Comparison of ENCODE assay signal across 13 cellular contexts in the genomic region with DNA sequence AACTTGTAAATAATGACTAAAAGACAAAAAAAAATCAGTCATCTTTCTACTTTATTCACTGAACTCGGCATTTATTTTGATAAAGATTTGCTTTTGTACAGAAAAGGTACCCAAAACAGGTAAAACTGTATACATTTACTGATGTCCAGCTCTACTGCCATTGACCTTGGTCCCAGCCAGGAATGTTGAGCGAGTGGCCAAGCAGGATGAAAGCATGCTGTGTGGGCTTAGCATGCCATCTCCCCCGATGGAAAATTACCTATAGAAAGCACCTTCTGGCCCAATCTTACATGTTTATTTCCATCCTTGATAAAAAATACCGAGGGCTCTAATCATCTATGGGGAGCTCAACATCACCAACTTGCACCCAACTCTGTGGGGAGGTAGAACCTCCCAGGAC. TPM values are rescaled to one million over a fixed set of nuclear protein-coding genes. Genes with fewer than 3 reads are reported as not detected.
A peak's percentile ranks its signal among the peaks of the same experiment; 100 is the strongest.
DNase-seq lines count a peak whose midpoint lies in the region; ATAC-seq and TF ChIP-seq lines count a peak whose summit lies in the region.
"Had no signal": no experiment of that assay in that cellular context is flagged by ENCODE, and none has a peak within 500 bp of the region (broad histone marks: within the 10 kb centered on the region; RNA-seq: fewer than 3 reads in every experiment).

No MANE protein-coding gene starts in this region.

- no peak overlapping the region for H4K5ac ChIP-seq in mesendoderm (ENCODE audit: low read length)

- H2BK5ac ChIP-seq in mesendoderm (ENCODE audit: low read length), result no peak overlapping the region

- no peaks in the 10 kb centered on the region for H3K9me2 ChIP-seq in Loucy (replicated peaks; ENCODE audit: low read depth, low read length)

- no peak overlapping the region for H2BK15ac ChIP-seq in mesendoderm (replicated peaks; ENCODE audit: low read depth)

- H3K36me3 ChIP-seq in Loucy (ENCODE audit: insufficient read depth, low read length) (no peaks in the 10 kb centered on the region), mesendoderm (ENCODE audit: control insufficient read depth, insufficient read depth, low read length) (no peaks in the 10 kb centered on the region)
- H3K36me3 ChIP-seq: Peyer's patch had no signal

- WGBS in mesendoderm (ENCODE audit: extremely low coverage, insufficient coverage, low lambda C conversion rate), result no CpG with 5 or more reads among the region's 4 CpGs

- no peaks in the 10 kb centered on the region for H3K9me3 ChIP-seq in Loucy (ENCODE audit: insufficient read depth, low read depth, low read length)
- H3K9me3 ChIP-seq: Peyer's patch had no signal

- H3K4me3 Mint-ChIP-seq in chondrocyte (ENCODE audit: unreplicated experiment) (no peak overlapping the region), type B pancreatic cell (no peak overlapping the region)
- H3K4me3 Mint-ChIP-seq in activated CD8-positive, alpha-beta T cell treated with anti-CD3 and anti-CD28 coated beads, Interleukin-2, amount 10 ng/mL, durations not matched to agents 7 days and 5 days, result no peak overlapping the region
- H3K4me3 Mint-ChIP-seq: CD14-positive monocyte had no signal

- no peak overlapping the region for H3K56ac ChIP-seq in mesendoderm (ENCODE audit: low read length)

- peak overlapping the region; percentile 92 for H3K27ac Mint-ChIP-seq in chondrocyte (ENCODE audit: unreplicated experiment)
- peak overlapping the region; percentile 46 for H3K27ac Mint-ChIP-seq in type B pancreatic cell
- no peak overlapping the region for H3K27ac Mint-ChIP-seq in activated CD8-positive, alpha-beta T cell treated with anti-CD3 and anti-CD28 coated beads, Interleukin-2, amount 10 ng/mL, durations not matched to agents 7 days and 5 days
- H3K27ac Mint-ChIP-seq: CD14-positive monocyte had no signal

- H3K18ac ChIP-seq in mesendoderm (ENCODE audit: low read length), result peak overlapping the region; percentile 43

- H3K27me3 Mint-ChIP-seq in chondrocyte (ENCODE audit: low read depth), result no peaks in the 10 kb centered on the region
- H3K27me3 Mint-ChIP-seq in type B pancreatic cell, result no peaks in the 10 kb centered on the region
- peaks cover 32% of the 10 kb centered on the region for H3K27me3 Mint-ChIP-seq in activated CD8-positive, alpha-beta T cell treated with anti-CD3 and anti-CD28 coated beads, Interleukin-2, amount 10 ng/mL, durations not matched to agents 7 days and 5 days (ENCODE audit: low read depth)

- H2AK5ac ChIP-seq in mesendoderm (ENCODE audit: low read length), result no peak overlapping the region

- TF ChIP-seq CTCF in Loucy (conservative IDR thresholded peaks at IDR 0.05; ENCODE audit: low read length), result no peak
- no peak for TF ChIP-seq CTCF in chondrocyte (IDR thresholded peaks at IDR 0.05)
- no peak for TF ChIP-seq CTCF in type B pancreatic cell (conservative IDR thresholded peaks at IDR 0.05)

- H3K9me3 Mint-ChIP-seq in chondrocyte (ENCODE audit: low read depth) (no peaks in the 10 kb centered on the region), type B pancreatic cell (no peaks in the 10 kb centered on the region)
- no peaks in the 10 kb centered on the region for H3K9me3 Mint-ChIP-seq in activated CD8-positive, alpha-beta T cell treated with anti-CD3 and anti-CD28 coated beads, Interleukin-2, amount 10 ng/mL, durations not matched to agents 7 days and 5 days (ENCODE audit: insufficient read depth)
- H3K9me3 Mint-ChIP-seq: CD14-positive monocyte, H9 had no signal

- DNase-seq in chondrocyte (ENCODE audit: low spot score) (no peak), mesendoderm (no peak), type B pancreatic cell (ENCODE audit: extremely low spot score, unreplicated experiment) (no peak), C1 segment of cervical spinal cord (lab: John Stamatoyannopoulos, UW) (no peak)
- no peak for DNase-seq in activated CD8-positive, alpha-beta memory T cell treated with anti-CD3 and anti-CD28 coated beads for 24 hours
- no peak for DNase-seq in activated CD8-positive, alpha-beta T cell treated with anti-CD3 and anti-CD28 coated beads, Interleukin-2, amount 10 ng/mL, durations not matched to agents 7 days and 5 days
- DNase-seq: EL, H9, NCI-H1436, Peyer's patch, Right ventricle myocardium superior had no signal

- H4K8ac ChIP-seq in mesendoderm (ENCODE audit: low read depth, low read length), result no peak overlapping the region

- CTCF ChIA-PET in activated CD8-positive, alpha-beta T cell treated with anti-CD3 and anti-CD28 coated beads, Interleukin-2, amount 10 ng/mL, durations not matched to agents 7 days and 5 days (lab: Charles Lee), result interaction anchor here (1.4 kb wide), 1 partner anchor 186 kb away, joined by 3 read pairs; no protein-coding TSS in a partner anchor

- no peaks in the 10 kb centered on the region for H3F3A ChIP-seq in Loucy (ENCODE audit: low read depth)

- POLR2A ChIA-PET in activated CD8-positive, alpha-beta T cell treated with anti-CD3 and anti-CD28 coated beads, Interleukin-2, amount 10 ng/mL, durations not matched to agents 7 days and 5 days (lab: Charles Lee), result no interaction called here

- H3K4ac ChIP-seq in mesendoderm (ENCODE audit: low read depth, low read length), result no peak overlapping the region

- no peak for ATAC-seq in activated CD8-positive, alpha-beta T cell treated with anti-CD3 and anti-CD28 coated beads, Interleukin-2, amount 10 ng/mL, durations not matched to agents 7 days and 5 days

- H3K9ac ChIP-seq in Loucy (ENCODE audit: low read depth, low read length, poor library complexity, severe bottlenecking) (peak overlapping the region; percentile 29), mesendoderm (ENCODE audit: low read length) (no peak overlapping the region)

- peaks cover 43% of the 10 kb centered on the region for H3K4me1 Mint-ChIP-seq in chondrocyte (ENCODE audit: low read depth)
- H3K4me1 Mint-ChIP-seq in type B pancreatic cell (ENCODE audit: unreplicated experiment), result peaks cover 54% of the 10 kb centered on the region
- peaks cover 5% of the 10 kb centered on the region for H3K4me1 Mint-ChIP-seq in activated CD8-positive, alpha-beta T cell treated with anti-CD3 and anti-CD28 coated beads, Interleukin-2, amount 10 ng/mL, durations not matched to agents 7 days and 5 days (ENCODE audit: low read depth)
- H3K4me1 Mint-ChIP-seq: CD14-positive monocyte had no signal

- peaks cover 62% of the 10 kb centered on the region for H3K4me1 ChIP-seq in Loucy (ENCODE audit: insufficient read depth, low read length, poor library complexity, severe bottlenecking)
- H3K4me1 ChIP-seq in mesendoderm (ENCODE audit: control insufficient read depth, low read depth, low read length), result peaks cover 20% of the 10 kb centered on the region

- no peak overlapping the region for H3K27ac ChIP-seq in mesendoderm (ENCODE audit: low read depth, low read length)

- no peaks in the 10 kb centered on the region for H3K27me3 ChIP-seq in Loucy (ENCODE audit: insufficient read depth, low read length, poor library complexity, severe bottlenecking)
- no peaks in the 10 kb centered on the region for H3K27me3 ChIP-seq in mesendoderm (ENCODE audit: insufficient read depth, low read length, poor library complexity)
- H3K27me3 ChIP-seq: Peyer's patch had no signal

- no peak overlapping the region for H3K4me3 ChIP-seq in Loucy (ENCODE audit: low read length, poor library complexity, severe bottlenecking)
- no peak overlapping the region for H3K4me3 ChIP-seq in mesendoderm (ENCODE audit: low read length)
- H3K4me3 ChIP-seq: Peyer's patch had no signal

- peaks cover 64% of the 10 kb centered on the region for H4K20me1 ChIP-seq in Loucy (ENCODE audit: insufficient read depth, low read length, poor library complexity, severe bottlenecking)

- no peak overlapping the region for H3K23ac ChIP-seq in mesendoderm (ENCODE audit: low read length)

- H3K79me2 ChIP-seq in Loucy (ENCODE audit: insufficient read depth, low read length), result peaks cover 87% of the 10 kb centered on the region
- H3K79me2 ChIP-seq in mesendoderm (ENCODE audit: control insufficient read depth, insufficient read depth, low read length), result peaks cover 73% of the 10 kb centered on the region

- H3K4me2 ChIP-seq in Loucy (ENCODE audit: low read depth, low read length, poor library complexity, severe bottlenecking), result peak overlapping the region; percentile 99
- H3K4me2 ChIP-seq in mesendoderm (ENCODE audit: low read length), result no peak overlapping the region

- H2AFZ ChIP-seq in Loucy (ENCODE audit: low read length), result no peak overlapping the region

- peaks cover 30% of the 10 kb centered on the region for H3K79me1 ChIP-seq in mesendoderm (ENCODE audit: low read length)

- H3K36me3 Mint-ChIP-seq in chondrocyte (ENCODE audit: low read depth), result no peaks in the 10 kb centered on the region
- no peaks in the 10 kb centered on the region for H3K36me3 Mint-ChIP-seq in type B pancreatic cell
- no peaks in the 10 kb centered on the region for H3K36me3 Mint-ChIP-seq in activated CD8-positive, alpha-beta T cell treated with anti-CD3 and anti-CD28 coated beads, Interleukin-2, amount 10 ng/mL, durations not matched to agents 7 days and 5 days (ENCODE audit: low read depth)
- H3K36me3 Mint-ChIP-seq: CD14-positive monocyte had no signal

- no peak overlapping the region for H2BK120ac ChIP-seq in mesendoderm (ENCODE audit: low read depth, low read length)

RNA-seq across cellular contexts. Expression of a gene that starts 6.8 kb away (rescaled TPM):
- 25.2 to 26.5 TPM (median 26.0 TPM) in 3 replicates for total RNA-seq in chondrocyte
- polyA plus RNA-seq in mesendoderm (2013, experiment 1 of 2), result 54.6 TPM
- 55.6 TPM for polyA plus RNA-seq in mesendoderm (2013, experiment 2 of 2)
- 52.3 and 54.1 TPM in 2 replicates for total RNA-seq in type B pancreatic cell (ENCODE audit: low replicate concordance)
- under 1 TPM; 0.63 to 0.68 TPM for total RNA-seq in activated CD8-positive, alpha-beta T cell treated with anti-CD3 and anti-CD28 coated beads, Interleukin-2, amount 10 ng/mL, durations not matched to agents 7 days and 5 days

Comparison
In these comparisons a context has a peak if more than half of its experiments do, and no peak if none do; other contexts are left out.
1. RNA of a gene that starts 6.8 kb away (total RNA-seq): 52.3 to 54.1 TPM in type B pancreatic cell and 25.2 to 26.5 TPM in chondrocyte; 0.63 to 0.68 TPM in activated CD8-positive, alpha-beta T cell treated with anti-CD3 and anti-CD28 coated beads, Interleukin-2, amount 10 ng/mL, durations not matched to agents 7 days and 5 days; every median in the first group is over 10 times any median in the second.